ENCODE assay signal across 9 cellular contexts in the genomic region with DNA sequence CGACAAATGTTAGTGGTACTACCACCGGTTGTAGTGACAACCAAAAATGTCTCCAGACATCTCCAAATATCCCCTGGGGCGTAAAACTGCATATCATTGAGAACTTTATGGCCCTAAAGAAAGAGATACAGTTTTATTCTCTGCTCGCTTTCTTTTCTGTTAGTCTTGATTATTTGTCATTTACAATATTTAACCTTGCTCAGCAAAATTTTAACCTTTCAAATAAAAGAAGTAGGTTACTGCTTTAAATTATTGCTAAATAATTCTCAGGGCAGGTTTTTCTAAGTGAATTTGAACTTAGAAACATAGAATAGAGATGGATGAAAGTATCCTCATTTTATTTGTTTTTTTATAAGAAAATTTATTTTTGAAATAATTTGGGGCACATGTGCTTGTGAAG.
"Had no signal": no experiment of that assay in that cellular context is flagged by ENCODE, and none has a peak within 500 bp of the region (broad histone marks: within the 10 kb centered on the region; RNA-seq: fewer than 3 reads in every experiment).

No MANE protein-coding gene starts in this region.

- H3K9ac ChIP-seq: GM23248 had no signal

- ATAC-seq: HCT116 had no signal

- H3K27ac ChIP-seq: GM23248, HL-60 had no signal

- H2AFZ ChIP-seq: GM23248 had no signal

- FAIRE-seq: H54 had no signal

- DNase-seq: GM23248, GOT3, H9, HFFc6, Kasumi-1, KG1 had no signal

- H3K4me3 ChIP-seq: GM23248 had no signal
